Comparison of ENCODE assay signal across 8 cellular contexts in genomic region chr5:146446861-146447733, GRCh38. TPM values are rescaled to one million over a fixed set of nuclear protein-coding genes. Genes with fewer than 3 reads are reported as not detected.
A peak's percentile ranks its signal among the peaks of the same experiment; 100 is the strongest.
DNase-seq lines count a peak whose midpoint lies in the region; ATAC-seq and TF ChIP-seq lines count a peak whose summit lies in the region.

Gene TCERG1, plus strand, starts transcription at chr5:146447333. Its CDS starts 17 bp downstream, at chr5:146447350.

- intact Hi-C loops in colonic mucosa (cut with DNase I): no loop called here
- intact Hi-C loops in left colon (cut with DNase I, micrococcal nuclease): no loop called here

- no peaks in the 10 kb centered on the region for H3K9me3 ChIP-seq in BE2C
- H3K9me3 ChIP-seq in colonic mucosa: no peaks in the 10 kb centered on the region

- H3K36me3 ChIP-seq in BE2C (peaks cover 5% of the 10 kb centered on the region), colonic mucosa (no peaks in the 10 kb centered on the region)

- TF ChIP-seq CTCF in BE2C (IDR thresholded peaks at IDR 0.05; ENCODE audit: low read depth, low read length) (peak; percentile 77), colonic mucosa (IDR thresholded peaks at IDR 0.05) (peak; percentile 71)

- H3K4me1 ChIP-seq in BE2C (no peaks in the 10 kb centered on the region), colonic mucosa (no peaks in the 10 kb centered on the region)

- H3K4me3 ChIP-seq in BE2C (ENCODE audit: low read depth, low read length) (peak within 1 kb of the TSS; percentile 91), colonic mucosa (peak within 1 kb of the TSS; percentile 81)

- ATAC-seq in HG03457 (IDR thresholded peaks at IDR 0.05; ENCODE audit: unreplicated experiment) (peak; percentile 90), left colon (peak; percentile 87)

- peak within 1 kb of the TSS; percentile 77 for H3K27ac ChIP-seq in colonic mucosa

- H3K27me3 ChIP-seq in BE2C: no peaks in the 10 kb centered on the region
- H3K27me3 ChIP-seq in colonic mucosa: no peaks in the 10 kb centered on the region

- DNase-seq in BE2C (peak; percentile 99), GM19238 (ENCODE audit: insufficient read length, low spot score) (peak; percentile 57), NCI-H524 treated with DMSO at 0.1 percent for 48 hours (lab: John Stamatoyannopoulos, UW) (peak; percentile 98), colonic mucosa (peak; percentile 99), left colon (peak; percentile 99)
- DNase-seq in activated CD4-positive, alpha-beta T cell treated with anti-CD3 and anti-CD28 coated beads for 48 hours: peak; percentile 98
- DNase-seq in stimulated activated CD4-positive, alpha-beta T cell treated with anti-CD3 and anti-CD28 coated beads, Interleukin-2, amount 100 ng/mL, for 24 hours: peak; percentile 97 to 98

- H3K9ac ChIP-seq in colonic mucosa (ENCODE audit: low read depth in 2 of 2, low read length in 2 of 2): peak within 1 kb of the TSS; percentile 77 to 99

RNA-seq across cellular contexts. Expression of gene TCERG1, which starts in this region (rescaled TPM):
- 56.6 TPM for polyA plus RNA-seq in BE2C (2012; ENCODE audit: insufficient read depth, insufficient read length, low read depth)
- total RNA-seq in colonic mucosa (10 to 100 TPM; 54.0 to 61.7 TPM), left colon (10 to 100 TPM; 46.0 to 54.1 TPM)

Comparison
In these comparisons a context has a peak if more than half of its experiments do, and no peak if none do; other contexts are left out.
1. Peak in every context shown above with its lines: DNase-seq, ATAC-seq, H3K4me3 ChIP-seq and H3K27ac ChIP-seq.